ENCODE assay signal across 8 cellular contexts in the genomic region with DNA sequence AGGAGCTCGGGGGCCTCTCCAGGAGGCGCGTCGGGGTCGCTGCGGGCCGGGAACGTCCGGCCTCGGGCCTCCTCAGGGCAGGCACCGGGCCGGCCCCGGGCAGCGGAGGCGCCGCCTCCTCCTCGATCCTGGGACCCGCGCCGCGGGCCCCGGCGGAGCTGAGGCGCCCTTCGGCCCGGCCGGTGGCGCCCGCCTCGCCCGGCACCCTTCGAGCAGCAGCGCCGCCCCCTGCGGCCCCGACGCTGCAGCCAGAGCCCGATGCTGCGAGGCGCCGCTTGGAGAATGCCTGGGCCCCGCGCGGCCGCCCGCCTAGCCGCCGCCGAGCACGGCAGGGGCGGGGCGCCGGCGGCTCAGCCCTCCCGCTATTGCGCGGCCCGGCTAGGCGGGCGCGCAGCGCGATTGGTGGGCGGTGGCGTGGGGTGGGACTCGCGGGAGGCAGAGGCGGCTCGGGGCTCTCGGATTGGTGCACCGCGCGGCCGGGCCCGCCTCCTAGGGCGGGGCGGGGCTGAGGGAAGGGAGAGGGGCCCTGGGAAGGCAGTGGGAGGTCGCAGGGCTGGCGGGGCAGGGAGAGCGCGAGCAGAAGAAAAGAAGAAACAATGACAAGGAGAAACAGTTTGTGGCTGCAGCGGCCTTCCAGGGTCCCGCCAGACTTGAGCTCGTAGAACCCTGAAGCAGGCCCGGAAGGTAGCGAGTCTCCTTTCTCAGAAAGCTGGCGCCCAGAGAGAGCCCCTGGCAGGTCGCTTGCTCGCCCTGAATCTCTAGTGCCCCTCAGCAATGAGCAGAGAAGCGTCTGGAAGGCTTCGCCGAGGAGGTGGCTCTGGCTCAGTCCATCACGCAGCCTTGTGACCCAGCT. TPM values are rescaled to one million over a fixed set of nuclear protein-coding genes. Genes with fewer than 3 reads are reported as not detected.
DNase-seq lines count a peak whose midpoint lies in the region; ATAC-seq, FAIRE-seq and TF ChIP-seq lines count a peak whose summit lies in the region.

Gene EEIG1 (minus strand): TSS at position 284 of the 853 bp plus-strand sequence. CDS start 852 bp downstream, outside the sequence.

- H3K27me3 ChIP-seq in cardiac muscle cell = no peaks in the 10 kb centered on the region
- H3K27me3 ChIP-seq in trophoblast cell (ENCODE audit: insufficient read depth, low read length) = no peaks in the 10 kb centered on the region
- no peaks in the 10 kb centered on the region for H3K27me3 ChIP-seq in tibial nerve

- peak within 1 kb of the TSS; percentile 55 for H4K12ac ChIP-seq in trophoblast cell (ENCODE audit: low read depth, low read length)

- TF ChIP-seq EP300 in tibial nerve (IDR thresholded peaks at IDR 0.05) = peak in 1 of 2 donors; percentile 85

- H3K14ac ChIP-seq in trophoblast cell (ENCODE audit: low read length) = peak within 1 kb of the TSS; percentile 80

- H3K4me1 ChIP-seq in cardiac muscle cell (ENCODE audit: low read depth) (peaks cover 44% of the 10 kb centered on the region), trophoblast cell (ENCODE audit: control insufficient read depth in 1 of 2, insufficient read depth in 2 of 2, low read length in 2 of 2) (peaks cover 26 to 33% of the 10 kb centered on the region in 2 experiments), tibial nerve (peaks cover 0 to 52% (median 43%) of the 10 kb centered on the region in 4 donors)

- H2BK5ac ChIP-seq in trophoblast cell (ENCODE audit: low read depth, low read length, poor library complexity) = peak within 1 kb of the TSS; percentile 93

- peak within 1 kb of the TSS; percentile 95 for H3K27ac Mint-ChIP-seq in activated naive CD8-positive, alpha-beta T cell treated with anti-CD3 and anti-CD28 coated beads, Interleukin-2, amount 50 U/mL, for 24 hours

- H3K36me3 ChIP-seq in cardiac muscle cell = no peaks in the 10 kb centered on the region
- peaks cover 2 to 8% of the 10 kb centered on the region in 2 experiments for H3K36me3 ChIP-seq in trophoblast cell (ENCODE audit: control insufficient read depth in 1 of 2, insufficient read depth in 2 of 2, low read length in 2 of 2)
- H3K36me3 ChIP-seq in tibial nerve = no peaks in the 10 kb centered on the region

- peak; percentile 90 for DNase-seq in GM12891 (ENCODE audit: insufficient read length, low spot score)
- DNase-seq in NCI-H1436 (lab: John Stamatoyannopoulos, UW) = peak; percentile 91
- peak; percentile 96 for DNase-seq in T follicular helper cell (ENCODE audit: low read depth)
- peak; percentile 99 for DNase-seq in activated naive CD8-positive, alpha-beta T cell treated with anti-CD3 and anti-CD28 coated beads, Interleukin-2, amount 50 U/mL, for 24 hours
- DNase-seq in cardiac muscle cell (ENCODE audit: low read depth in 1 of 2, low spot score in 1 of 2) = peak; percentile 94 to 98
- peak; percentile 89 to 97 for DNase-seq in trophoblast cell
- peak; percentile 91 for DNase-seq in tibial nerve (ENCODE audit: low spot score in 2 of 2)

- peak within 1 kb of the TSS; percentile 26 for H2BK12ac ChIP-seq in trophoblast cell (ENCODE audit: low read length)

- H4K8ac ChIP-seq in trophoblast cell (ENCODE audit: low read depth, low read length) = peak within 1 kb of the TSS; percentile 84

- peak within 1 kb of the TSS; percentile 91 for H3K4me3 Mint-ChIP-seq in activated naive CD8-positive, alpha-beta T cell treated with anti-CD3 and anti-CD28 coated beads, Interleukin-2, amount 50 U/mL, for 24 hours

- peak within 1 kb of the TSS; percentile 81 for H3K18ac ChIP-seq in trophoblast cell (ENCODE audit: low read length)

- no peaks in the 10 kb centered on the region for H3K36me3 Mint-ChIP-seq in activated naive CD8-positive, alpha-beta T cell treated with anti-CD3 and anti-CD28 coated beads, Interleukin-2, amount 50 U/mL, for 24 hours (ENCODE audit: low read depth)

- no peaks in the 10 kb centered on the region for H3K9me3 Mint-ChIP-seq in activated naive CD8-positive, alpha-beta T cell treated with anti-CD3 and anti-CD28 coated beads, Interleukin-2, amount 50 U/mL, for 24 hours

- H4K91ac ChIP-seq in trophoblast cell (ENCODE audit: low read depth, low read length) = peak within 1 kb of the TSS; percentile 84

- H3K9ac ChIP-seq in trophoblast cell (ENCODE audit: low read length) = peak within 1 kb of the TSS; percentile 71

- H3K4me3 ChIP-seq in cardiac muscle cell (peak within 1 kb of the TSS; percentile 99), trophoblast cell (ENCODE audit: low read depth, low read length) (peak within 1 kb of the TSS; percentile 85), tibial nerve (peak within 1 kb of the TSS; percentile 72 to 96 (median 84))

- no peaks in the 10 kb centered on the region for H3K9me3 ChIP-seq in cardiac muscle cell (ENCODE audit: low read depth)
- H3K9me3 ChIP-seq in trophoblast cell (ENCODE audit: insufficient read depth, low read depth, low read length) = no peaks in the 10 kb centered on the region
- no peaks in the 10 kb centered on the region for H3K9me3 ChIP-seq in tibial nerve

- peak within 1 kb of the TSS; percentile 77 for H3K4ac ChIP-seq in trophoblast cell (ENCODE audit: low read depth, low read length)

- peak within 1 kb of the TSS; percentile 98 for H3K27ac ChIP-seq in cardiac muscle cell
- H3K27ac ChIP-seq in trophoblast cell (ENCODE audit: low read depth, low read length) = peak within 1 kb of the TSS; percentile 91
- peak within 1 kb of the TSS; percentile 83 to 99 (median 95) for H3K27ac ChIP-seq in tibial nerve

- peak within 1 kb of the TSS; percentile 90 for H2AFZ ChIP-seq in trophoblast cell (ENCODE audit: insufficient read depth, low read length, poor library complexity)

- H3K79me2 ChIP-seq in trophoblast cell (ENCODE audit: control insufficient read depth, insufficient read depth, low read length, poor library complexity) = peaks cover 44% of the 10 kb centered on the region

- H2AK5ac ChIP-seq in trophoblast cell (ENCODE audit: low read length) = peak within 1 kb of the TSS; percentile 97

- peak; percentile 48; the same call in 1 of the 2 replicates for TF ChIP-seq POLR2A in GM12891 (IDR thresholded peaks at IDR 0.05; ENCODE audit: low read depth, low read length)
- peak; percentile 89 to 96 for TF ChIP-seq POLR2A in tibial nerve (IDR thresholded peaks at IDR 0.05)

- peak within 1 kb of the TSS; percentile 89 for H2BK120ac ChIP-seq in trophoblast cell (ENCODE audit: insufficient read depth, low read length, poor library complexity)

- H3K79me1 ChIP-seq in trophoblast cell (ENCODE audit: low read length) = peaks cover 19% of the 10 kb centered on the region

- peak; percentile 74 for ATAC-seq in HG02763 (IDR thresholded peaks at IDR 0.05; ENCODE audit: unreplicated experiment)
- peak; percentile 85 for ATAC-seq in activated naive CD8-positive, alpha-beta T cell treated with anti-CD3 and anti-CD28 coated beads, Interleukin-2, amount 50 U/mL, for 24 hours

- H3K23ac ChIP-seq in trophoblast cell (ENCODE audit: low read length) = no peak within 1 kb of the TSS

- H3K4me1 Mint-ChIP-seq in activated naive CD8-positive, alpha-beta T cell treated with anti-CD3 and anti-CD28 coated beads, Interleukin-2, amount 50 U/mL, for 24 hours = peaks cover 62% of the 10 kb centered on the region

- no CpG with 5 or more reads among the region's 93 CpGs for WGBS in trophoblast cell (ENCODE audit: extremely low coverage, insufficient coverage, insufficient read length)
- 0 to 1% methylated on average over 35 to 54 of the region's 93 CpGs for WGBS in tibial nerve, 2 donors

- peak within 1 kb of the TSS; percentile 86 for H3K4me2 ChIP-seq in trophoblast cell (ENCODE audit: low read length)

- peak; percentile 95 for FAIRE-seq in GM12891 (lab: Jason Lieb, UNC)

- TF ChIP-seq CTCF in cardiac muscle cell (IDR thresholded peaks at IDR 0.05; ENCODE audit: low read depth, low read length) (no peak), tibial nerve (IDR thresholded peaks at IDR 0.05) (peak in 1 of 5 experiments; percentile 53)

- no peaks in the 10 kb centered on the region for H3K27me3 Mint-ChIP-seq in activated naive CD8-positive, alpha-beta T cell treated with anti-CD3 and anti-CD28 coated beads, Interleukin-2, amount 50 U/mL, for 24 hours

TF ChIP-seq in GM12891, 5 proteins besides CTCF, POLR2A, EP300 and RAD21:
- peak; percentile 53 for TF ChIP-seq POLR2AphosphoS5 (IDR thresholded peaks at IDR 0.05; ENCODE audit: low read depth, low read length)
- TF ChIP-seq TAF1 (IDR thresholded peaks at IDR 0.05; ENCODE audit: low read depth, low read length) = peak; percentile 49
- TF ChIP-seq PAX5 (IDR thresholded peaks at IDR 0.05; ENCODE audit: insufficient read depth, low read length, severe bottlenecking) = no peak
- no peak for TF ChIP-seq POU2F2 (IDR thresholded peaks at IDR 0.05; ENCODE audit: low read depth, low read length)
TF ChIP-seq in GM12891: peak in this region for 2.

RNA-seq across cellular contexts. Expression of gene EEIG1, which starts in this region (rescaled TPM):
- 26.9 TPM for polyA plus RNA-seq in GM12891 (2012; ENCODE audit: low read depth, missing spikeins)
- total RNA-seq in cardiac muscle cell (20.9 and 25.6 TPM in 2 replicates), tibial nerve (10 to 100 TPM; 33.9 to 53.8 (median 50.2) TPM)
- 26.6 and 32.5 TPM in 2 replicates for polyA plus RNA-seq in cardiac muscle cell
- polyA plus RNA-seq in trophoblast cell (2013) = 131 and 139 TPM in 2 replicates

Comparison
In these comparisons a context has a peak if more than half of its experiments do, and no peak if none do; other contexts are left out.
1. Peak in every context shown above with its lines: DNase-seq, ATAC-seq, H3K4me3 ChIP-seq and H3K27ac ChIP-seq.